In genomic region chr14:52351561-52352491, GRCh38 we compare ENCODE assay signal across 8 cellular contexts. TPM values are rescaled to one million over a fixed set of nuclear protein-coding genes. Genes with fewer than 3 reads are reported as not detected.
DNase-seq lines count a peak whose midpoint lies in the region; ATAC-seq and TF ChIP-seq lines count a peak whose summit lies in the region.
"Had no signal": no experiment of that assay in that cellular context is flagged by ENCODE, and none has a peak within 500 bp of the region (broad histone marks: within the 10 kb centered on the region; RNA-seq: fewer than 3 reads in every experiment).

No MANE protein-coding gene starts in this region.

- H3K9me3 ChIP-seq in T-helper 17 cell (ENCODE audit: control insufficient read depth, low read length, poor library complexity, severe bottlenecking) (no peaks in the 10 kb centered on the region), right cardiac atrium (ENCODE audit: control insufficient read depth, low read length) (no peaks in the 10 kb centered on the region)

- DNase-seq in HFFc6 (peak; percentile 73), T-helper 17 cell (no peak), right cardiac atrium (no peak), mucosa of gallbladder (ENCODE audit: low spot score) (no peak), hepatic stellate cell (ENCODE audit: low spot score) (no peak)

- H3K4me1 Mint-ChIP-seq in HFFc6 (ENCODE audit: low read depth): peaks cover 78% of the 10 kb centered on the region
- peaks cover 44% of the 10 kb centered on the region for H3K4me1 Mint-ChIP-seq in T-helper 17 cell

- H3K4me3 Mint-ChIP-seq in HFFc6: peak overlapping the region; percentile 28
- peak overlapping the region; percentile 82 for H3K4me3 Mint-ChIP-seq in T-helper 17 cell

- no peaks in the 10 kb centered on the region for H3K36me3 ChIP-seq in urinary bladder (ENCODE audit: insufficient read depth)

- no peaks in the 10 kb centered on the region for H3K27me3 Mint-ChIP-seq in HFFc6 (ENCODE audit: insufficient read depth)
- no peaks in the 10 kb centered on the region for H3K27me3 Mint-ChIP-seq in T-helper 17 cell

- H3K27ac Mint-ChIP-seq in HFFc6 (peak overlapping the region; percentile 75), T-helper 17 cell (peak overlapping the region; percentile 93)

- WGBS in right cardiac atrium: 33% methylated on average over 5 of the region's 5 CpGs
- 12% methylated on average over 5 of the region's 5 CpGs for WGBS in urinary bladder

- ATAC-seq in GM18858 (IDR thresholded peaks at IDR 0.05; ENCODE audit: unreplicated experiment) (peak; percentile 84), T-helper 17 cell (peak; percentile 93), right cardiac atrium (peak; percentile 36 to 68)

- H3K27ac ChIP-seq in right cardiac atrium (ENCODE audit: low read length) (no peak overlapping the region), urinary bladder (ENCODE audit: low read depth) (peak overlapping the region; percentile 63)

- H3K36me3 Mint-ChIP-seq in HFFc6 (ENCODE audit: low read depth) (0 out of 2 replicates have a peak, but pooled peaks cover 4% of the 10 kb centered on the region), T-helper 17 cell (ENCODE audit: low read depth) (no peaks in the 10 kb centered on the region)

- TF ChIP-seq CTCF in HFFc6 (IDR thresholded peaks at IDR 0.05): no peak

- peaks cover 7% of the 10 kb centered on the region for H3K4me1 ChIP-seq in right cardiac atrium (ENCODE audit: control insufficient read depth, insufficient read depth, low read length)
- H3K4me1 ChIP-seq in urinary bladder (ENCODE audit: insufficient read depth): peaks cover 3% of the 10 kb centered on the region

- H3K27me3 ChIP-seq in right cardiac atrium (ENCODE audit: control insufficient read depth, insufficient read depth): no peaks in the 10 kb centered on the region

- H3K4me3 ChIP-seq in right cardiac atrium (ENCODE audit: low read length): no peak overlapping the region
- H3K4me3 ChIP-seq in urinary bladder (ENCODE audit: low read depth, low read length): no peak overlapping the region

- intact Hi-C loops in right cardiac atrium (cut with DNase I): no loop called here

- H3K9me3 Mint-ChIP-seq in HFFc6: no peaks in the 10 kb centered on the region

RNA-seq across cellular contexts. Expression of gene PTGER2, which starts 37.7 kb away (rescaled TPM):
- total RNA-seq in HFFc6 (2021; fragmentation: NEBNext Ultra II Directional; extraction: Animal tissue kit (Norgen Biotek cat#: 25700)): under 1 TPM; 0.28 to 0.73 (median 0.37) TPM
- 10 to 100 TPM; 40.5 to 52.1 TPM for total RNA-seq in T-helper 17 cell
- total RNA-seq in right cardiac atrium: 1 to 10 TPM in 2 of 4 donors, under 1 TPM in 2; 0.34 to 1.6 (median 1.1) TPM
- polyA plus RNA-seq in right cardiac atrium: 0.32 TPM
- total RNA-seq in urinary bladder: 4.8 TPM
- 6.1 TPM for polyA plus RNA-seq in urinary bladder
- total RNA-seq in mucosa of gallbladder: 3.9 TPM
- total RNA-seq: pulmonary artery endothelial cell had no signal
